ENCODE assay signal across 27 cellular contexts in the genomic region with DNA sequence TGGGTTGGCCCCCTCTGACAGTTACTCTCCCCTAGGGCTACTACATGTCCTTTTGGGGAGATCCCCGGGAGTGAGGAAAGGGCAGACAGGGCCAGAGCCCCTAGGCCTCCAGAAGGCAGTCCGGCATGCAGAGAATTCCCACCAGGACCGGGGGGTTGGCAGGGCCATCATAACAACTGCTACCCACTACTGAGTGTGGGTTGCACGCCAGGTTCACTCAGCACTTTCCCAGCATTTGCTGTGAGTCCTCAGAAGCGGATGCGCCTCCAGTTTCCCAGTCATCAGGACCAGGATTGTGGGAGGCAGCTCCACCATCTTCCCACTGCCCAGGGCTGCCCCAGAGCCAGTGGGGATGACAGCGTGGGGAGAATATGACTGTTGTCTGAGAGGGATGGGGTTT.
"Had no signal": no experiment of that assay in that cellular context is flagged by ENCODE, and none has a peak within 500 bp of the region (broad histone marks: within the 10 kb centered on the region; RNA-seq: fewer than 3 reads in every experiment).

No MANE protein-coding gene starts in this region.

- H3K4me3 ChIP-seq: cardiac muscle cell, K562, Peyer's patch, SJCRH30 had no signal

- H3K4me1 Mint-ChIP-seq: activated CD4-positive, alpha-beta memory T cell treated with anti-CD3 and anti-CD28 coated beads, Interleukin-2, amount 10 ng/mL, durations not matched to agents 7 days and 5 days; activated T-helper 17 cell treated with anti-CD3 and anti-CD28 coated beads, Interleukin-2, amount 50 U/mL, for 72 hours had no signal

- H3K4me2 ChIP-seq: SK-N-SH had no signal

- ATAC-seq: activated CD4-positive, alpha-beta T cell treated with anti-CD3 and anti-CD28 coated beads for 36 hours; activated T-helper 17 cell treated with anti-CD3 and anti-CD28 coated beads, Interleukin-2, amount 50 U/mL, for 72 hours had no signal

- DNase-seq: activated CD4-positive, alpha-beta memory T cell treated with anti-CD3 and anti-CD28 coated beads, Interleukin-2, amount 10 ng/mL, durations not matched to agents 7 days and 5 days; activated CD4-positive, alpha-beta T cell treated with anti-CD3 and anti-CD28 coated beads for 36 hours; activated CD4-positive, alpha-beta T cell treated with anti-CD3 and anti-CD28 coated beads, Interleukin-2, amount 50 U/mL, for 1 hour; activated gamma-delta T cell; activated naive CD4-positive, alpha-beta T cell treated with anti-CD3 and anti-CD28 coated beads, Interleukin-2, amount 10 ng/mL, durations not matched to agents 7 days and 5 days; activated naive CD8-positive, alpha-beta T cell treated with anti-CD3 and anti-CD28 coated beads for 36 hours; activated T-cell treated with anti-CD3 and anti-CD28 coated beads for 4 hours; activated T-cell treated with anti-CD3 and anti-CD28 coated beads, Interleukin-2, amount 50 U/mL, for 48 hours; brain microvascular endothelial cell; Karpas-422; MM.1S; NCI-H1105; NCI-H1436 treated with DMSO at 0.1 percent for 48 hours; NCI-H187; NCI-H2081; NCI-H524; Peyer's patch; Right ventricle myocardium superior; SJCRH30; SK-N-SH; T-helper 9 cell had no signal

- H3K9me3 ChIP-seq: Peyer's patch, SJCRH30, SK-N-SH had no signal

- H3K36me3 ChIP-seq: brain microvascular endothelial cell, cardiac muscle cell, Peyer's patch, SJCRH30 had no signal

- H3K4me1 ChIP-seq: Peyer's patch, SJCRH30 had no signal

- H3K27ac ChIP-seq: brain microvascular endothelial cell, cardiac muscle cell, Peyer's patch, RWPE1, SJCRH30, VCaP had no signal

- H3K27me3 Mint-ChIP-seq: activated CD4-positive, alpha-beta memory T cell treated with anti-CD3 and anti-CD28 coated beads, Interleukin-2, amount 10 ng/mL, durations not matched to agents 7 days and 5 days; activated CD4-positive, alpha-beta T cell treated with anti-CD3 and anti-CD28 coated beads for 36 hours; activated naive CD4-positive, alpha-beta T cell treated with anti-CD3 and anti-CD28 coated beads, Interleukin-2, amount 10 ng/mL, durations not matched to agents 7 days and 5 days; activated naive CD8-positive, alpha-beta T cell treated with anti-CD3 and anti-CD28 coated beads for 36 hours; activated T-helper 17 cell treated with anti-CD3 and anti-CD28 coated beads, Interleukin-2, amount 50 U/mL, for 72 hours had no signal

- H3K36me3 Mint-ChIP-seq: activated naive CD4-positive, alpha-beta T cell treated with anti-CD3 and anti-CD28 coated beads, Interleukin-2, amount 10 ng/mL, durations not matched to agents 7 days and 5 days; activated naive CD8-positive, alpha-beta T cell treated with anti-CD3 and anti-CD28 coated beads for 36 hours had no signal

- H3K9me3 Mint-ChIP-seq: activated CD4-positive, alpha-beta memory T cell treated with anti-CD3 and anti-CD28 coated beads, Interleukin-2, amount 10 ng/mL, durations not matched to agents 7 days and 5 days; activated naive CD4-positive, alpha-beta T cell treated with anti-CD3 and anti-CD28 coated beads, Interleukin-2, amount 10 ng/mL, durations not matched to agents 7 days and 5 days; activated naive CD8-positive, alpha-beta T cell treated with anti-CD3 and anti-CD28 coated beads for 36 hours; activated T-helper 17 cell treated with anti-CD3 and anti-CD28 coated beads, Interleukin-2, amount 50 U/mL, for 72 hours; T-helper 1 cell treated with Interleukin-12 subunit alpha and Interleukin-12 subunit beta and Interleukin-4 antibody, amounts not matched to agents 30 μg/mL and 1 μg/mL, for 36 hours had no signal

- H3K4me3 Mint-ChIP-seq: activated CD4-positive, alpha-beta memory T cell treated with anti-CD3 and anti-CD28 coated beads, Interleukin-2, amount 10 ng/mL, durations not matched to agents 7 days and 5 days; activated CD4-positive, alpha-beta T cell treated with anti-CD3 and anti-CD28 coated beads for 36 hours; activated naive CD4-positive, alpha-beta T cell treated with anti-CD3 and anti-CD28 coated beads, Interleukin-2, amount 10 ng/mL, durations not matched to agents 7 days and 5 days; activated naive CD8-positive, alpha-beta T cell treated with anti-CD3 and anti-CD28 coated beads for 36 hours; activated T-helper 17 cell treated with anti-CD3 and anti-CD28 coated beads, Interleukin-2, amount 50 U/mL, for 72 hours; T-helper 1 cell treated with Interleukin-12 subunit alpha and Interleukin-12 subunit beta and Interleukin-4 antibody, amounts not matched to agents 30 μg/mL and 1 μg/mL, for 36 hours had no signal

- H3K9ac ChIP-seq: SK-N-SH had no signal

- H3K27ac Mint-ChIP-seq: activated CD4-positive, alpha-beta memory T cell treated with anti-CD3 and anti-CD28 coated beads, Interleukin-2, amount 10 ng/mL, durations not matched to agents 7 days and 5 days; activated CD4-positive, alpha-beta T cell treated with anti-CD3 and anti-CD28 coated beads for 36 hours; activated naive CD4-positive, alpha-beta T cell treated with anti-CD3 and anti-CD28 coated beads, Interleukin-2, amount 10 ng/mL, durations not matched to agents 7 days and 5 days; activated naive CD8-positive, alpha-beta T cell treated with anti-CD3 and anti-CD28 coated beads for 36 hours; activated T-helper 17 cell treated with anti-CD3 and anti-CD28 coated beads, Interleukin-2, amount 50 U/mL, for 72 hours; T-helper 1 cell treated with Interleukin-12 subunit alpha and Interleukin-12 subunit beta and Interleukin-4 antibody, amounts not matched to agents 30 μg/mL and 1 μg/mL, for 36 hours had no signal

- H3K27me3 ChIP-seq: brain microvascular endothelial cell, cardiac muscle cell, Peyer's patch, SJCRH30 had no signal
